ENCODE assay signal across 12 cellular contexts in the genomic region with DNA sequence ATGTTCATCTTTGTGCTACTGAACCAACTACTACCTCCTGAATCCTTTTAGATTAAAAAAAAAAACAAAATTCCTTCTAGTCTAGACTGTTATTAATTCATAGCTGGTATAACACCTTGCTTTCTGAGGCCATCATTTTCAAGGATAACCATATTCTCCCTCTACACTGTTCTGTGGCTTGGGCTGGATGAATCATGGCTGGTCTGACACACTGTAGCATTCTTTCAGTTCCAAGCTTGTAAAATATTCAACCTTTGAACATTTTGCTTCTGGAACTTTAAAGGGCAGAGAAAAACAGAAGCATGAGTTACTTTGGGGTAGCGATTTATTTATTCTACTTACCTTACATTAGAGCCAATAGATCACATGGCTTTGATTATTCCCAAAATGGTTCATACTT. TPM values are rescaled to one million over a fixed set of nuclear protein-coding genes. Genes with fewer than 3 reads are reported as not detected.
DNase-seq lines count a peak whose midpoint lies in the region; FAIRE-seq and TF ChIP-seq lines count a peak whose summit lies in the region.
"Had no signal": no experiment of that assay in that cellular context is flagged by ENCODE, and none has a peak within 500 bp of the region (broad histone marks: within the 10 kb centered on the region; RNA-seq: fewer than 3 reads in every experiment).

No MANE protein-coding gene starts in this region.

- intact Hi-C loops in MCF 10A (cut with micrococcal nuclease) (no loop called here), breast epithelium (cut with DNase I; ENCODE audit: low total_unique reads) (no loop called here), sigmoid colon (cut with DNase I) (no loop called here)

- TF ChIP-seq POLR2A in breast epithelium (IDR thresholded peaks at IDR 0.05) (no peak), sigmoid colon (IDR thresholded peaks at IDR 0.05) (no peak)

- H3K4me3 ChIP-seq in breast epithelium (no peak overlapping the region), fibroblast of villous mesenchyme (ENCODE audit: low read depth, low read length) (no peak overlapping the region), sigmoid colon (no peak overlapping the region)
- H3K4me3 ChIP-seq: BLaER1 had no signal

- no peak for FAIRE-seq in urothelium cell line (lab: Jason Lieb, UNC)
- FAIRE-seq: GM19239 had no signal

- peak overlapping the region; percentile 61 for H3K27ac Mint-ChIP-seq in MCF 10A (ENCODE audit: low read depth, unreplicated experiment)

- BruUV-seq in MCF 10A (replicated peaks; lab: Mats Ljungman, UMichigan) = no TSS peak

- H3K36me3 ChIP-seq in breast epithelium (no peaks in the 10 kb centered on the region), sigmoid colon (no peaks in the 10 kb centered on the region)

- no peaks in the 10 kb centered on the region for H3K27me3 Mint-ChIP-seq in MCF 10A (ENCODE audit: insufficient read depth, unreplicated experiment)

- peak; percentile 20 for DNase-seq in MCF 10A (ENCODE audit: unreplicated experiment)
- DNase-seq in breast epithelium (ENCODE audit: low spot score in 2 of 2) = no peak
- DNase-seq in SK-MEL-5 (ENCODE audit: low read depth, low spot score) = peak; percentile 7
- DNase-seq in fibroblast of villous mesenchyme (ENCODE audit: low read depth) = peak; percentile 50
- DNase-seq in urothelium cell line (ENCODE audit: low spot score) = peak; percentile 32
- DNase-seq in Kasumi-1 (lab: John Stamatoyannopoulos, UW) = no peak
- DNase-seq in amygdala (lab: John Stamatoyannopoulos, UW) = no peak
- no peak for DNase-seq in sigmoid colon
- DNase-seq: head of caudate nucleus, mesendoderm had no signal

- H3K4me1 ChIP-seq in breast epithelium = no peaks in the 10 kb centered on the region
- peaks cover 0 to 8% (median 0%) of the 10 kb centered on the region in 4 donors for H3K4me1 ChIP-seq in sigmoid colon
- H3K4me1 ChIP-seq: BLaER1 had no signal

- WGBS in sigmoid colon, 2 donors = 26 to 72% methylated on average over 1 of the region's 1 CpG

- H3K27me3 ChIP-seq in breast epithelium (no peaks in the 10 kb centered on the region), sigmoid colon (no peaks in the 10 kb centered on the region)
- H3K27me3 ChIP-seq: BLaER1 had no signal

- H3K9me3 Mint-ChIP-seq in MCF 10A (ENCODE audit: unreplicated experiment) = no peaks in the 10 kb centered on the region

- H3K27ac ChIP-seq in breast epithelium (no peak overlapping the region), sigmoid colon (peak overlapping the region in 1 of 4 donors; percentile 17)
- H3K27ac ChIP-seq: BLaER1 had no signal

- H3K4me3 Mint-ChIP-seq in MCF 10A (ENCODE audit: unreplicated experiment) = no peak overlapping the region

- peaks cover 16% of the 10 kb centered on the region for H3K4me1 Mint-ChIP-seq in MCF 10A (ENCODE audit: insufficient read depth, unreplicated experiment)

- TF ChIP-seq CTCF in MCF 10A (IDR thresholded peaks at IDR 0.05; ENCODE audit: unreplicated experiment) (no peak), breast epithelium (IDR thresholded peaks at IDR 0.05) (no peak), fibroblast of villous mesenchyme (IDR thresholded peaks at IDR 0.05; ENCODE audit: insufficient read depth, low read depth, low read length) (no peak), sigmoid colon (IDR thresholded peaks at IDR 0.05) (no peak)

- no peak for TF ChIP-seq EP300 in sigmoid colon (IDR thresholded peaks at IDR 0.05)

- no peaks in the 10 kb centered on the region for H3K36me3 Mint-ChIP-seq in MCF 10A (ENCODE audit: insufficient read depth, unreplicated experiment)

- in situ Hi-C loops in SK-MEL-5 (cut with HindIII; ENCODE audit: low pct_unique_long_range_greater_than_20kb, low sequenced_read_pairs) = no loop called here

- H3K9me3 ChIP-seq in breast epithelium = no peaks in the 10 kb centered on the region
- H3K9me3 ChIP-seq in sigmoid colon = no peaks in the 10 kb centered on the region

- POLR2A ChIA-PET in MCF 10A (lab: Yijun Ruan, JAX) = interaction anchor here (0.7 to 1.4 kb wide), 4 partner anchors 10 to 31 kb away, joined by 3 to 4 read pairs (median 3); no protein-coding TSS in a partner anchor

- CTCF ChIA-PET in MCF 10A (lab: Yijun Ruan, JAX) = interaction anchor here (0.5 to 1.4 kb wide), 5 partner anchors 14 to 242 kb away, joined by 3 to 6 read pairs (median 4); a partner anchor contains a TSS

RNA-seq across cellular contexts. Expression of a gene that starts 7.6 kb away (rescaled TPM):
- 11.3 and 15.2 TPM in 2 replicates for total RNA-seq in MCF 10A (2022)
- total RNA-seq in breast epithelium = 10 to 100 TPM; 11.7 to 18.6 (median 15.7) TPM
- total RNA-seq in SK-MEL-5 (2014; rRNA removed; shearing (Covaris generic)) = 21.1 and 25.5 TPM in 2 replicates
- polyA plus RNA-seq in SK-MEL-5 (2015; cell fraction: cytosol; rRNA removed) = 10.1 and 12.2 TPM in 2 replicates
- 69.1 and 73.0 TPM in 2 replicates for polyA plus RNA-seq in SK-MEL-5 (2015; cell fraction: nucleus; rRNA removed)
- total RNA-seq in fibroblast of villous mesenchyme = 6.0 and 6.4 TPM in 2 replicates
- 10 to 100 TPM; 11.1 to 13.8 (median 12.6) TPM for total RNA-seq in sigmoid colon
- 1 to 10 TPM; 3.0 to 6.4 (median 3.0) TPM for polyA plus RNA-seq in sigmoid colon

RNA-seq across cellular contexts. Expression of a gene that starts 8.8 kb away (rescaled TPM):
- 10.4 and 11.4 TPM in 2 replicates for total RNA-seq in MCF 10A (2022)
- 10 to 100 TPM; 14.1 to 17.7 (median 17.6) TPM for total RNA-seq in breast epithelium
- total RNA-seq in SK-MEL-5 (2014; rRNA removed; shearing (Covaris generic)) = 40.2 and 42.1 TPM in 2 replicates
- polyA plus RNA-seq in SK-MEL-5 (2015; cell fraction: cytosol; rRNA removed) = 31.3 and 33.4 TPM in 2 replicates
- polyA plus RNA-seq in SK-MEL-5 (2015; cell fraction: nucleus; rRNA removed) = 6.7 and 16.2 TPM in 2 replicates
- total RNA-seq in fibroblast of villous mesenchyme = 27.1 and 40.2 TPM in 2 replicates
- total RNA-seq in sigmoid colon = 10 to 100 TPM; 15.0 to 20.6 (median 17.6) TPM
- polyA plus RNA-seq in sigmoid colon = 1 to 10 TPM; 3.0 to 7.2 (median 3.5) TPM

Comparison
In these comparisons a context has a peak if more than half of its experiments do, and no peak if none do; other contexts are left out.
1. DNase-seq: peak in MCF 10A (single experiment), SK-MEL-5 (single experiment), fibroblast of villous mesenchyme (single experiment) and urothelium cell line (single experiment); none in breast epithelium (0 of 2), Kasumi-1 (0 of 2), amygdala (0 of 56) and sigmoid colon (single experiment).